Comparison of ENCODE assay signal across 15 cellular contexts in the genomic region with DNA sequence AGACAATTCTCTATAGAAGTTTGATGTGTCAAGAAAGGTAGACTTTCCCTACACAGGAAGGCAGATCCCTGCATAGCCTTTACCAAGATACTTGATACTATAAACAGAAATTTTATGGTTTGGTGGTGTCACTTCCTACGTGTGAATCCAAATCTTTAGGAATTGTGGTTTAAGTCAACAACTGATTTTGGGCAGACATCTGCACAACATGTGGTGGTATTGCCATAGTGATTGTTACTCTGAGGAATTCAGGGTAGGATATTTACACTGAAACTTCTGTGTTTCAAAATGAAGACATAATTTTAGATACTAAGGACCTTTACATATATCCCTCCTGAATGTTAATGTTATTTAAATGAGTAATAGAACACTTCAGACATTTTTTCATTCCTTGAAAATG.
DNase-seq lines count a peak whose midpoint lies in the region; ATAC-seq and TF ChIP-seq lines count a peak whose summit lies in the region.
"Had no signal": no experiment of that assay in that cellular context is flagged by ENCODE, and none has a peak within 500 bp of the region (broad histone marks: within the 10 kb centered on the region; RNA-seq: fewer than 3 reads in every experiment).

No MANE protein-coding gene starts in this region.

- CTCF ChIA-PET in SK-N-SH (lab: Yijun Ruan, JAX) = no interaction called here

- no peak overlapping the region; the same call in 1 of the 2 replicates for H2AFZ ChIP-seq in SK-N-SH (ENCODE audit: low read depth)

- H3K36me3 ChIP-seq in SK-N-SH (replicated peaks in 1 of 2; ENCODE audit: control insufficient read depth in 1 of 2, insufficient read depth in 2 of 2, low read length in 1 of 2) (no peaks in the 10 kb centered on the region), skeletal muscle satellite cell (ENCODE audit: insufficient read depth, low read length) (no peaks in the 10 kb centered on the region), MG63 (no peaks in the 10 kb centered on the region), gastrocnemius medialis (no peaks in the 10 kb centered on the region)
- H3K36me3 ChIP-seq: suprapubic skin had no signal

- POLR2A ChIA-PET in SK-N-SH (lab: Yijun Ruan, JAX) = no interaction called here

- peak overlapping the region in 1 of 2 experiments; percentile 42; a peak in 2 of 4 replicates for H3K27ac ChIP-seq in SK-N-SH (ENCODE audit: low read depth in 2 of 2, low read length in 1 of 2)
- no peak overlapping the region for H3K27ac ChIP-seq in gastrocnemius medialis
- H3K27ac ChIP-seq: suprapubic skin had no signal

- no peak for TF ChIP-seq EP300 in SK-N-SH (IDR thresholded peaks at IDR 0.05; ENCODE audit: borderline replicate concordance in 1 of 2, low read depth in 1 of 2, low read length in 1 of 2)

- no peaks in the 10 kb centered on the region; a peak in 1 of 4 replicates for H3K4me1 ChIP-seq in SK-N-SH (ENCODE audit: control insufficient read depth in 1 of 2, insufficient read depth in 2 of 2, low read depth in 1 of 2, low read length in 1 of 2)
- peaks cover 39% of the 10 kb centered on the region for H3K4me1 ChIP-seq in skeletal muscle satellite cell (ENCODE audit: control insufficient read depth, insufficient read depth, low read length)
- H3K4me1 ChIP-seq in gastrocnemius medialis = peaks cover 0 to 13% of the 10 kb centered on the region in 2 donors

- peak overlapping the region; percentile 10; the same call in 1 of the 2 replicates for H3K4me2 ChIP-seq in SK-N-SH
- peak overlapping the region; percentile 44 for H3K4me2 ChIP-seq in skeletal muscle satellite cell (ENCODE audit: low read length)

- H3K9me3 ChIP-seq in SK-N-SH = no peaks in the 10 kb centered on the region
- no peaks in the 10 kb centered on the region for H3K9me3 ChIP-seq in skeletal muscle satellite cell (replicated peaks; ENCODE audit: low read length)
- H3K9me3 ChIP-seq in MG63 = no peaks in the 10 kb centered on the region; the same call in 1 of the 2 replicates
- no peaks in the 10 kb centered on the region for H3K9me3 ChIP-seq in gastrocnemius medialis
- H3K9me3 ChIP-seq: suprapubic skin had no signal

- TF ChIP-seq RAD21 in SK-N-SH (IDR thresholded peaks at IDR 0.05; ENCODE audit: low read length) = no peak

- H3K4me3 ChIP-seq in SK-N-SH (ENCODE audit: low read depth in 2 of 2, low read length in 1 of 2) (no peak overlapping the region), fibroblast of mammary gland (ENCODE audit: control insufficient read depth, low read depth, low read length) (no peak overlapping the region), skeletal muscle satellite cell (ENCODE audit: low read length) (no peak overlapping the region), MG63 (no peak overlapping the region), gastrocnemius medialis (no peak overlapping the region)
- H3K4me3 ChIP-seq: lung, suprapubic skin had no signal

- H4K20me1 ChIP-seq in SK-N-SH (ENCODE audit: insufficient read depth) = no peaks in the 10 kb centered on the region

- DNase-seq in ELR (ENCODE audit: low read depth) (peak; percentile 56), SK-N-SH (no peak), fibroblast of mammary gland (ENCODE audit: low read depth) (peak; percentile 88), MG63 (no peak), gastrocnemius medialis (no peak), NCI-H1930 (lab: John Stamatoyannopoulos, UW) (no peak)
- DNase-seq: activated B cell treated with CpG ODN at 0.5 μM for 24 hours; activated effector memory CD4-positive, alpha-beta T cell treated with anti-CD3 and anti-CD28 coated beads, Interleukin-2, amount 50 U/mL, for 16 hours; CD8-positive, alpha-beta memory T cell; KBM-7; NCI-H226; stimulated activated CD4-positive, alpha-beta T cell treated with anti-CD3 and anti-CD28 coated beads, Interleukin-1b, Interleukin-23, amount 100 ng/mL, for 48 hours had no signal

- peaks cover 3% of the 10 kb centered on the region for H3F3A ChIP-seq in SK-N-SH (replicated peaks; ENCODE audit: insufficient read depth)

- H3K9ac ChIP-seq in SK-N-SH = no peak overlapping the region
- H3K9ac ChIP-seq in skeletal muscle satellite cell (ENCODE audit: low read depth, low read length) = peak overlapping the region; percentile 36

- in situ Hi-C loops in gastrocnemius medialis (cut with MboI; ENCODE audit: low sequenced_read_pairs in 4 of 4) = no loop called here

- TF ChIP-seq POLR2A in gastrocnemius medialis (IDR thresholded peaks at IDR 0.05) = no peak

- no peaks in the 10 kb centered on the region for H3K79me2 ChIP-seq in SK-N-SH (ENCODE audit: insufficient read depth)

- H3K9me2 ChIP-seq in SK-N-SH = no peaks in the 10 kb centered on the region

- intact Hi-C loops in gastrocnemius medialis (cut with DNase I; ENCODE audit: low total_unique reads) = no loop called here

- ATAC-seq in gastrocnemius medialis = no peak

- H3K27me3 ChIP-seq in SK-N-SH (ENCODE audit: insufficient read depth) (no peaks in the 10 kb centered on the region), skeletal muscle satellite cell (ENCODE audit: control insufficient read depth, insufficient read depth, low read length) (no peaks in the 10 kb centered on the region), MG63 (no peaks in the 10 kb centered on the region), gastrocnemius medialis (no peaks in the 10 kb centered on the region)
- H3K27me3 ChIP-seq: suprapubic skin had no signal

- no peak for TF ChIP-seq CTCF in SK-N-SH (IDR thresholded peaks at IDR 0.05)
- TF ChIP-seq CTCF in fibroblast of mammary gland (conservative IDR thresholded peaks at IDR 0.05; ENCODE audit: control insufficient read depth, insufficient read depth, low read depth, low read length) = no peak
- no peak for TF ChIP-seq CTCF in gastrocnemius medialis (IDR thresholded peaks at IDR 0.05 in 4 of 5, conservative IDR thresholded peaks at IDR 0.05 in 1 of 5)

- WGBS in SK-N-SH (ENCODE audit: low lambda C conversion rate) = 39% methylated on average over 1 of the region's 1 CpG

TF ChIP-seq in SK-N-SH, 30 proteins besides CTCF, POLR2A, EP300 and RAD21:
- no peak for TF ChIP-seq EZH2phosphoT487 (IDR thresholded peaks at IDR 0.05; ENCODE audit: borderline replicate concordance, low read depth)
- no peak for TF ChIP-seq GABPA (IDR thresholded peaks at IDR 0.05; ENCODE audit: low read depth)
- TF ChIP-seq SIN3A (IDR thresholded peaks at IDR 0.05; ENCODE audit: borderline replicate concordance, low read depth, low read length) = no peak
- no peak for TF ChIP-seq CHD2 (IDR thresholded peaks at IDR 0.05; ENCODE audit: low read length, partially characterized antibody)
- TF ChIP-seq MXI1 (IDR thresholded peaks at IDR 0.05; ENCODE audit: low read depth, low read length) = no peak
- TF ChIP-seq TCF12 (IDR thresholded peaks at IDR 0.05) = no peak
- TF ChIP-seq MEF2A (IDR thresholded peaks at IDR 0.05; ENCODE audit: borderline replicate concordance, low read depth) = no peak
- no peak for TF ChIP-seq RXRA (IDR thresholded peaks at IDR 0.05; ENCODE audit: borderline replicate concordance, low read depth)
- TF ChIP-seq GATA2 (CRISPR knock-in tag; IDR thresholded peaks at IDR 0.05) = no peak
- no peak for TF ChIP-seq SMC3 (IDR thresholded peaks at IDR 0.05; ENCODE audit: low read depth, low read length)
- TF ChIP-seq, protein P1, sequence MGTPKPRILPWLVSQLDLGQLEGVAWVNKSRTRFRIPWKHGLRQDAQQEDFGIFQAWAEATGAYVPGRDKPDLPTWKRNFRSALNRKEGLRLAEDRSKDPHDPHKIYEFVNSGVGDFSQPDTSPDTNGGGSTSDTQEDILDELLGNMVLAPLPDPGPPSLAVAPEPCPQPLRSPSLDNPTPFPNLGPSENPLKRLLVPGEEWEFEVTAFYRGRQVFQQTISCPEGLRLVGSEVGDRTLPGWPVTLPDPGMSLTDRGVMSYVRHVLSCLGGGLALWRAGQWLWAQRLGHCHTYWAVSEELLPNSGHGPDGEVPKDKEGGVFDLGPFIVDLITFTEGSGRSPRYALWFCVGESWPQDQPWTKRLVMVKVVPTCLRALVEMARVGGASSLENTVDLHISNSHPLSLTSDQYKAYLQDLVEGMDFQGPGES (IDR thresholded peaks at IDR 0.05; ENCODE audit: low read depth, low read length) = no peak
- TF ChIP-seq RCOR1 (IDR thresholded peaks at IDR 0.05; ENCODE audit: low read length) = no peak
- TF ChIP-seq TEAD4 (IDR thresholded peaks at IDR 0.05; ENCODE audit: borderline replicate concordance, insufficient read depth) = no peak
- no peak for TF ChIP-seq RFX5 (IDR thresholded peaks at IDR 0.05; ENCODE audit: low read length)
- no peak for TF ChIP-seq MAX (IDR thresholded peaks at IDR 0.05; ENCODE audit: low read depth)
- no peak for TF ChIP-seq USF1 (IDR thresholded peaks at IDR 0.05; ENCODE audit: borderline replicate concordance, low read depth)
- no peak for TF ChIP-seq ELF1 (IDR thresholded peaks at IDR 0.05)
- TF ChIP-seq, protein P2, sequence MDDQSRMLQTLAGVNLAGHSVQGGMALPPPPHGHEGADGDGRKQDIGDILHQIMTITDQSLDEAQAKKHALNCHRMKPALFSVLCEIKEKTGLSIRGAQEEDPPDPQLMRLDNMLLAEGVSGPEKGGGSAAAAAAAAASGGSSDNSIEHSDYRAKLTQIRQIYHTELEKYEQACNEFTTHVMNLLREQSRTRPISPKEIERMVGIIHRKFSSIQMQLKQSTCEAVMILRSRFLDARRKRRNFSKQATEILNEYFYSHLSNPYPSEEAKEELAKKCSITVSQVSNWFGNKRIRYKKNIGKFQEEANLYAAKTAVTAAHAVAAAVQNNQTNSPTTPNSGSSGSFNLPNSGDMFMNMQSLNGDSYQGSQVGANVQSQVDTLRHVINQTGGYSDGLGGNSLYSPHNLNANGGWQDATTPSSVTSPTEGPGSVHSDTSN (IDR thresholded peaks at IDR 0.05) = no peak
- no peak for TF ChIP-seq USF2 (IDR thresholded peaks at IDR 0.05; ENCODE audit: borderline replicate concordance, low read depth, low read length)

Comparison
In these comparisons a context has a peak if more than half of its experiments do, and no peak if none do; other contexts are left out.
1. DNase-seq: peak in ELR (single experiment) and fibroblast of mammary gland (single experiment); none in SK-N-SH (single experiment), MG63 (single experiment), gastrocnemius medialis (0 of 2) and NCI-H1930 (0 of 2).